ENCODE assay signal across 14 cellular contexts in the genomic region with DNA sequence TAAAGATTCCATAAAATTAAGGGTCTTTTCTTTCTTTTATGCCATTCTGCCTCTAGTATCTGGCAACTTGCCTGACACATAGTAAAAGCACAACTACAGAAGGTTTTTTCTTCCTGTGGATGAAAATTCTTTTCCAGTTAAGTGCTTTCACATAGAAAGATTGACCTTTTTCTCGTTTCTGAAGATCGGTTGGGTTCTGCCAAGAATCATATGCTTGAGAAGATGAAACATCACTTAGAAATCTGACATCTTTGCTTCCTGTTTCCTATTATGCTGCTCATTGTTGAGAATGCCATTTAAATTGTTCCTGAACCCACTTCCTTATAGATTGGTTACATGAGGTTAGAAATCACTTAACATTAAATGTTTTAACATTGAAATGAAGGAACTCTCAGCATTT. TPM values are rescaled to one million over a fixed set of nuclear protein-coding genes. Genes with fewer than 3 reads are reported as not detected.
A peak's percentile ranks its signal among the peaks of the same experiment; 100 is the strongest.
DNase-seq lines count a peak whose midpoint lies in the region; ATAC-seq lines count a peak whose summit lies in the region.
"Had no signal": no experiment of that assay in that cellular context is flagged by ENCODE, and none has a peak within 500 bp of the region (broad histone marks: within the 10 kb centered on the region; RNA-seq: fewer than 3 reads in every experiment).

No MANE protein-coding gene starts in this region.

- H3K4me1 ChIP-seq in ACC112 (ENCODE audit: control insufficient read depth, insufficient read depth, low read length, unreplicated experiment): peaks cover 31% of the 10 kb centered on the region

- H3K27ac Mint-ChIP-seq in activated naive CD8-positive, alpha-beta T cell treated with anti-CD3 and anti-CD28 coated beads, Interleukin-2, amount 50 U/mL, for 24 hours: peak overlapping the region; percentile 43
- H3K27ac Mint-ChIP-seq: activated CD8-positive, alpha-beta memory T cell treated with anti-CD3 and anti-CD28 coated beads, Interleukin-2, amount 10 ng/mL, durations not matched to agents 7 days and 5 days; T-helper 1 cell treated with Interleukin-12 subunit alpha and Interleukin-12 subunit beta and Interleukin-4 antibody, amounts not matched to agents 30 μg/mL and 1 μg/mL, for 36 hours had no signal

- DNase-seq in HT-29 (ENCODE audit: low spot score) (peak; percentile 67), iris pigment epithelial cell (ENCODE audit: low read depth) (peak; percentile 88), LoVo (ENCODE audit: low spot score) (no peak), COLO668 (lab: John Stamatoyannopoulos, UW; ENCODE audit: unreplicated experiment) (no peak), KG1 (lab: John Stamatoyannopoulos, UW) (no peak)
- DNase-seq in activated naive CD8-positive, alpha-beta T cell treated with anti-CD3 and anti-CD28 coated beads, Interleukin-2, amount 50 U/mL, for 24 hours: no peak
- DNase-seq: activated CD8-positive, alpha-beta memory T cell treated with anti-CD3 and anti-CD28 coated beads, Interleukin-2, amount 10 ng/mL, durations not matched to agents 7 days and 5 days; C1 segment of cervical spinal cord; caudate nucleus; NCI-H1092; small intestine had no signal

- no peaks in the 10 kb centered on the region for H3K36me3 ChIP-seq in ACC112 (ENCODE audit: insufficient read depth, low read length)

- no peak overlapping the region for H3K4me3 Mint-ChIP-seq in activated naive CD8-positive, alpha-beta T cell treated with anti-CD3 and anti-CD28 coated beads, Interleukin-2, amount 50 U/mL, for 24 hours
- H3K4me3 Mint-ChIP-seq: activated CD8-positive, alpha-beta memory T cell treated with anti-CD3 and anti-CD28 coated beads, Interleukin-2, amount 10 ng/mL, durations not matched to agents 7 days and 5 days; T-helper 1 cell treated with Interleukin-12 subunit alpha and Interleukin-12 subunit beta and Interleukin-4 antibody, amounts not matched to agents 30 μg/mL and 1 μg/mL, for 36 hours had no signal

- no peaks in the 10 kb centered on the region for H3K79me2 ChIP-seq in ACC112 (ENCODE audit: control insufficient read depth, insufficient read depth, low read length, unreplicated experiment)

- H3K9me3 Mint-ChIP-seq in activated naive CD8-positive, alpha-beta T cell treated with anti-CD3 and anti-CD28 coated beads, Interleukin-2, amount 50 U/mL, for 24 hours: no peaks in the 10 kb centered on the region
- H3K9me3 Mint-ChIP-seq: T-helper 1 cell treated with Interleukin-12 subunit alpha and Interleukin-12 subunit beta and Interleukin-4 antibody, amounts not matched to agents 30 μg/mL and 1 μg/mL, for 36 hours had no signal

- no peaks in the 10 kb centered on the region for H3K36me3 Mint-ChIP-seq in activated naive CD8-positive, alpha-beta T cell treated with anti-CD3 and anti-CD28 coated beads, Interleukin-2, amount 50 U/mL, for 24 hours (ENCODE audit: low read depth)
- H3K36me3 Mint-ChIP-seq: activated CD8-positive, alpha-beta memory T cell treated with anti-CD3 and anti-CD28 coated beads, Interleukin-2, amount 10 ng/mL, durations not matched to agents 7 days and 5 days had no signal

- peak; percentile 75 for ATAC-seq in activated naive CD8-positive, alpha-beta T cell treated with anti-CD3 and anti-CD28 coated beads, Interleukin-2, amount 50 U/mL, for 24 hours
- ATAC-seq in HG03571 (IDR thresholded peaks at IDR 0.05; ENCODE audit: unreplicated experiment): no peak
- ATAC-seq: activated CD8-positive, alpha-beta memory T cell treated with anti-CD3 and anti-CD28 coated beads, Interleukin-2, amount 10 ng/mL, durations not matched to agents 7 days and 5 days had no signal

- H3K27ac ChIP-seq in ACC112 (ENCODE audit: low read depth, low read length): peak overlapping the region; percentile 59

- H3K27me3 ChIP-seq in ACC112 (ENCODE audit: insufficient read depth, low read length): no peaks in the 10 kb centered on the region

- H3K4me1 Mint-ChIP-seq in activated naive CD8-positive, alpha-beta T cell treated with anti-CD3 and anti-CD28 coated beads, Interleukin-2, amount 50 U/mL, for 24 hours: peaks cover 29% of the 10 kb centered on the region

- H3K4me3 ChIP-seq in ACC112 (ENCODE audit: low read depth, low read length): peak overlapping the region; percentile 47

- peaks cover 2% of the 10 kb centered on the region for H3K27me3 Mint-ChIP-seq in activated naive CD8-positive, alpha-beta T cell treated with anti-CD3 and anti-CD28 coated beads, Interleukin-2, amount 50 U/mL, for 24 hours

- peak overlapping the region; percentile 69 for H2AFZ ChIP-seq in ACC112 (ENCODE audit: low read length, unreplicated experiment)

RNA-seq across cellular contexts. Expression of a gene that starts 26.3 kb away (rescaled TPM):
- total RNA-seq in HT-29 (2014; rRNA removed; shearing (Covaris generic)): 2.1 and 3.9 TPM in 2 replicates
- total RNA-seq: activated CD8-positive, alpha-beta memory T cell treated with anti-CD3 and anti-CD28 coated beads, Interleukin-2, amount 10 ng/mL, durations not matched to agents 7 days and 5 days had no signal

Comparison
In these comparisons a context has a peak if more than half of its experiments do, and no peak if none do; other contexts are left out.
1. DNase-seq: peak in HT-29 (single experiment) and iris pigment epithelial cell (single experiment); none in activated naive CD8-positive, alpha-beta T cell treated with anti-CD3 and anti-CD28 coated beads, Interleukin-2, amount 50 U/mL, for 24 hours (single experiment), LoVo (single experiment), COLO668 (single experiment) and KG1 (single experiment).